Comparison of ENCODE assay signal across 1 cellular context in genomic region chr7:28661826-28662225, GRCh38.
TF ChIP-seq lines count a peak whose summit lies in the region.

No MANE protein-coding gene starts in this region.

TF ChIP-seq in GM23338, 12 proteins besides CTCF, POLR2A, EP300 and RAD21:
- TF ChIP-seq JUNB (IDR thresholded peaks at IDR 0.05; ENCODE audit: unreplicated experiment) (no peak), ZNF462 (CRISPR knock-in tag; IDR thresholded peaks at IDR 0.05) (no peak), EZH2 (IDR thresholded peaks at IDR 0.05; ENCODE audit: low read depth, unreplicated experiment) (no peak)
TF ChIP-seq in GM23338: peak in this region for 0.
